9 cellular contexts compared by ENCODE assay signal in the genomic region with DNA sequence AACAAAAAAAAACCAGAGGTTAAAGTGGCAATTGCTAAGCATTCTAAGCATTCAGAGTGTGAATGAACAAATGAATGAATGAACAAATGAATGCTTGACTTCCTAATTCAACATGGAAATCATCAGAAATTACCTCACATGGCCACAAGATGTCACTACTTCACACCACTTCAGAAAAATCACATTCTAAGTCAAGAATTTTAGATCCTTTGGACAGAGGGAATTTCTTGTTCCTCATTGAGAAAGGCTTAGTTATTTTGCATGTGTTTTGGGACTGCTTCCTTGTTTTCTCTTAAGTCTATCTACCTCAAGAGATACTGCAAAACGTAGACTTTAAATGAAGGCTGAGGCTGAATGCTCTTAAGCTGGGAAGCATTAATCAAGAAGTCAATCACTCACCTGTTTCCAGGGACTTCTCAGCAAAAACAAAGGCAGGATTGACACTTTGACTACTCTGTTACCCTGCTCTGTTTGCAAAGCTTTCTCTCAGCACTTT.
DNase-seq lines count a peak whose midpoint lies in the region; ATAC-seq and TF ChIP-seq lines count a peak whose summit lies in the region.
"Had no signal": no experiment of that assay in that cellular context is flagged by ENCODE, and none has a peak within 500 bp of the region (broad histone marks: within the 10 kb centered on the region; RNA-seq: fewer than 3 reads in every experiment).

No MANE protein-coding gene starts in this region.

- no peak overlapping the region for H3K4me3 Mint-ChIP-seq in CD8-positive, alpha-beta T cell
- no peak overlapping the region for H3K4me3 Mint-ChIP-seq in activated T-cell treated with anti-CD3 and anti-CD28 coated beads, Interleukin-2, amount 50 U/mL, for 4 hours

- H3K27ac Mint-ChIP-seq in CD8-positive, alpha-beta T cell = no peak overlapping the region

- no peak for ATAC-seq in CD8-positive, alpha-beta T cell
- ATAC-seq in GM18909 (IDR thresholded peaks at IDR 0.05; ENCODE audit: poor library complexity, unreplicated experiment) = peak; percentile 68
- no peak for ATAC-seq in activated T-cell treated with anti-CD3 and anti-CD28 coated beads, Interleukin-2, amount 50 U/mL, for 4 hours

- peak; percentile 45 for TF ChIP-seq CTCF in CD8-positive, alpha-beta T cell (IDR thresholded peaks at IDR 0.05)
- TF ChIP-seq CTCF in foreskin fibroblast (IDR thresholded peaks at IDR 0.05; ENCODE audit: low read depth, low read length) (peak; percentile 44), prostate gland (IDR thresholded peaks at IDR 0.05) (peak; percentile 34 to 83 (median 72))

- no peaks in the 10 kb centered on the region for H3K4me1 Mint-ChIP-seq in CD8-positive, alpha-beta T cell (ENCODE audit: low read depth)
- H3K4me1 Mint-ChIP-seq in activated T-cell treated with anti-CD3 and anti-CD28 coated beads, Interleukin-2, amount 50 U/mL, for 4 hours (ENCODE audit: low read depth) = no peaks in the 10 kb centered on the region

- H3K27ac ChIP-seq in CD8-positive, alpha-beta T cell (ENCODE audit: low read depth, low read length) = no peak overlapping the region
- H3K27ac ChIP-seq in prostate gland = no peak overlapping the region
- H3K27ac ChIP-seq: SJCRH30 had no signal

- no peak overlapping the region for H3K4me3 ChIP-seq in CD8-positive, alpha-beta T cell (ENCODE audit: low read depth, low read length)
- H3K4me3 ChIP-seq in foreskin fibroblast (ENCODE audit: low read depth in 1 of 2, low read length in 2 of 2) = no peak overlapping the region
- no peak overlapping the region for H3K4me3 ChIP-seq in prostate gland
- H3K4me3 ChIP-seq in MG63 = no peak overlapping the region
- H3K4me3 ChIP-seq: SJCRH30 had no signal

- H3K9me3 Mint-ChIP-seq in CD8-positive, alpha-beta T cell = no peaks in the 10 kb centered on the region
- no peaks in the 10 kb centered on the region for H3K9me3 Mint-ChIP-seq in activated T-cell treated with anti-CD3 and anti-CD28 coated beads, Interleukin-2, amount 50 U/mL, for 4 hours

- H3K4me1 ChIP-seq in CD8-positive, alpha-beta T cell (ENCODE audit: insufficient read depth, low read length) = no peaks in the 10 kb centered on the region
- H3K4me1 ChIP-seq in prostate gland (replicated peaks) = no peaks in the 10 kb centered on the region
- H3K4me1 ChIP-seq: SJCRH30 had no signal

- H3K9me3 ChIP-seq in CD8-positive, alpha-beta T cell (ENCODE audit: low read length) = no peaks in the 10 kb centered on the region
- H3K9me3 ChIP-seq in prostate gland = no peaks in the 10 kb centered on the region
- no peaks in the 10 kb centered on the region for H3K9me3 ChIP-seq in MG63
- H3K9me3 ChIP-seq: SJCRH30 had no signal

- CTCF ChIA-PET in CD8-positive, alpha-beta T cell (lab: Charles Lee) = interaction anchor here (0.6 to 2.8 kb wide), 14 partner anchors 10 to 1501 kb away, joined by 3 to 12 read pairs (median 3); no protein-coding TSS in a partner anchor

- no peaks in the 10 kb centered on the region for H3K27me3 ChIP-seq in CD8-positive, alpha-beta T cell (ENCODE audit: insufficient read depth, low read length)
- no peaks in the 10 kb centered on the region for H3K27me3 ChIP-seq in prostate gland (replicated peaks; ENCODE audit: insufficient read depth)
- no peaks in the 10 kb centered on the region for H3K27me3 ChIP-seq in MG63
- H3K27me3 ChIP-seq: SJCRH30 had no signal

- intact Hi-C loops in CD8-positive, alpha-beta T cell (cut with DNase I, micrococcal nuclease) = loop anchor here (1.0 to 5.0 kb wide), 3 partner anchors 199 to 1495 kb away; no protein-coding TSS in a partner anchor
- intact Hi-C loops in prostate gland (cut with DNase I) = loop anchor here (5.0 to 10.0 kb wide), 3 partner anchors 35 to 440 kb away; partner anchors contain the start of gene CDKAL1

- no peaks in the 10 kb centered on the region for H3K27me3 Mint-ChIP-seq in CD8-positive, alpha-beta T cell (ENCODE audit: low read depth)
- H3K27me3 Mint-ChIP-seq in activated T-cell treated with anti-CD3 and anti-CD28 coated beads, Interleukin-2, amount 50 U/mL, for 4 hours (ENCODE audit: low read depth) = no peaks in the 10 kb centered on the region

- TF ChIP-seq POLR2A in prostate gland (IDR thresholded peaks at IDR 0.05) = no peak

- no peaks in the 10 kb centered on the region for H3K36me3 ChIP-seq in CD8-positive, alpha-beta T cell (ENCODE audit: insufficient read depth, low read length)
- H3K36me3 ChIP-seq in prostate gland = no peaks in the 10 kb centered on the region
- no peaks in the 10 kb centered on the region for H3K36me3 ChIP-seq in MG63
- H3K36me3 ChIP-seq: SJCRH30 had no signal

- WGBS in prostate gland = 3% methylated on average over 1 of the region's 1 CpG

- no peaks in the 10 kb centered on the region for H3K36me3 Mint-ChIP-seq in CD8-positive, alpha-beta T cell
- no peaks in the 10 kb centered on the region for H3K36me3 Mint-ChIP-seq in activated T-cell treated with anti-CD3 and anti-CD28 coated beads, Interleukin-2, amount 50 U/mL, for 4 hours (ENCODE audit: insufficient read depth)

- POLR2A ChIA-PET in CD8-positive, alpha-beta T cell (lab: Charles Lee) = no interaction called here

- no peak for DNase-seq in CD8-positive, alpha-beta T cell
- DNase-seq in NAMALWA (ENCODE audit: low spot score) (peak; percentile 65), SKM-1 (lab: John Stamatoyannopoulos, UW; ENCODE audit: unreplicated experiment) (peak; percentile 47), foreskin fibroblast (peak; percentile 15 to 61), prostate gland (ENCODE audit: low spot score) (no peak), MG63 (no peak)
- no peak for DNase-seq in activated T-cell treated with anti-CD3 and anti-CD28 coated beads, Interleukin-2, amount 50 U/mL, for 4 hours

Comparison
In these comparisons a context has a peak if more than half of its experiments do, and no peak if none do; other contexts are left out.
1. DNase-seq: peak in NAMALWA (single experiment), SKM-1 (single experiment) and foreskin fibroblast (2 of 2); none in CD8-positive, alpha-beta T cell (0 of 7), prostate gland (single experiment), activated T-cell treated with anti-CD3 and anti-CD28 coated beads, Interleukin-2, amount 50 U/mL, for 4 hours (single experiment) and MG63 (single experiment).
2. Peak in every context shown above with its lines, with median percentiles within 50 percentile points of each other: CTCF ChIP-seq.